9 cellular contexts compared by ENCODE assay signal in genomic region chr12:91178139-91178561, GRCh38. TPM values are rescaled to one million over a fixed set of nuclear protein-coding genes. Genes with fewer than 3 reads are reported as not detected.
A peak's percentile ranks its signal among the peaks of the same experiment; 100 is the strongest.
DNase-seq lines count a peak whose midpoint lies in the region; ATAC-seq, FAIRE-seq and TF ChIP-seq lines count a peak whose summit lies in the region.
"Had no signal": no experiment of that assay in that cellular context is flagged by ENCODE, and none has a peak within 500 bp of the region (broad histone marks: within the 10 kb centered on the region; RNA-seq: fewer than 3 reads in every experiment).

No MANE protein-coding gene starts in this region.

- no peak overlapping the region for H3K4me3 Mint-ChIP-seq in T-helper 17 cell

- WGBS in thymus, result 72% methylated on average over 7 of the region's 7 CpGs

- peak; percentile 4 for DNase-seq in NCI-H748 (lab: John Stamatoyannopoulos, UW; ENCODE audit: unreplicated experiment)
- DNase-seq in NCI-H748 treated with DMSO at 0.1 percent for 48 hours (lab: John Stamatoyannopoulos, UW), result no peak
- DNase-seq in kidney, result no peak
- no peak for DNase-seq in T-helper 17 cell

- peak overlapping the region in 1 of 2 donors; percentile 38 for H3K27ac ChIP-seq in kidney (ENCODE audit: low read depth in 2 of 2, low read length in 2 of 2)
- no peak overlapping the region for H3K27ac ChIP-seq in thymus (ENCODE audit: low read depth)

- intact Hi-C loops in kidney (cut with DNase I), result loop anchor here (10.0 kb wide), 1 partner anchor 147 kb away; no protein-coding TSS in a partner anchor

- no peaks in the 10 kb centered on the region for H3K36me3 Mint-ChIP-seq in T-helper 17 cell (ENCODE audit: low read depth)

- peak; percentile 25 for FAIRE-seq in kidney (lab: Jason Lieb, UNC)

- peaks cover 4% of the 10 kb centered on the region for H3K4me1 Mint-ChIP-seq in T-helper 17 cell

- no peaks in the 10 kb centered on the region for H3K4me1 ChIP-seq in kidney (ENCODE audit: control insufficient read depth in 1 of 2, insufficient read depth in 1 of 2, low read depth in 1 of 2, low read length in 2 of 2)
- no peaks in the 10 kb centered on the region for H3K4me1 ChIP-seq in thymus (ENCODE audit: control insufficient read depth, insufficient read depth, low read length)

- peak overlapping the region; percentile 67 for H3K4me3 ChIP-seq in WI38 (ENCODE audit: low read depth, low read length)
- peak overlapping the region; percentile 30 to 59 for H3K4me3 ChIP-seq in kidney (ENCODE audit: low read length in 2 of 2)
- H3K4me3 ChIP-seq in thymus (ENCODE audit: low read length), result peak overlapping the region; percentile 7

- H3K27me3 Mint-ChIP-seq in T-helper 17 cell, result peaks cover 11% of the 10 kb centered on the region

- no peak for ATAC-seq in T-helper 17 cell
- ATAC-seq in activated CD4-positive, CD25-positive, alpha-beta regulatory T cell treated with anti-CD3 and anti-CD28 coated beads, Interleukin-2, amount 50 U/mL, for 24 hours, result no peak
- no peak for ATAC-seq in GM19328 (IDR thresholded peaks at IDR 0.05; ENCODE audit: unreplicated experiment)

- H3K9me3 ChIP-seq in kidney (ENCODE audit: control insufficient read depth in 1 of 2, low read length in 2 of 2) (no peaks in the 10 kb centered on the region), thymus (ENCODE audit: control insufficient read depth) (no peaks in the 10 kb centered on the region), T-helper 17 cell (ENCODE audit: control insufficient read depth, low read length, poor library complexity, severe bottlenecking) (no peaks in the 10 kb centered on the region)

- no peak overlapping the region for H3K27ac Mint-ChIP-seq in T-helper 17 cell

- H3K36me3 ChIP-seq in kidney (ENCODE audit: control insufficient read depth in 1 of 2, insufficient read depth in 2 of 2, low read length in 2 of 2), result no peaks in the 10 kb centered on the region
- H3K36me3 ChIP-seq in thymus (ENCODE audit: control insufficient read depth, insufficient read depth), result no peaks in the 10 kb centered on the region

- H3K9ac ChIP-seq in kidney (ENCODE audit: low read length in 2 of 2), result no peak overlapping the region

- H3K27me3 ChIP-seq in thymus (ENCODE audit: control insufficient read depth, insufficient read depth), result no peaks in the 10 kb centered on the region

- TF ChIP-seq CTCF in WI38 (IDR thresholded peaks at IDR 0.05; ENCODE audit: low read depth, low read length) (peak; percentile 38; the same call in 1 of the 2 replicates), kidney (IDR thresholded peaks at IDR 0.05; ENCODE audit: borderline replicate concordance, extremely low read depth, insufficient read depth) (peak; percentile 40)

RNA-seq across cellular contexts. Expression of gene DCN, which starts 4.5 kb away (rescaled TPM):
- total RNA-seq in kidney (317 TPM), T-helper 17 cell (not detected)
- polyA plus RNA-seq in kidney (ENCODE audit: insufficient read depth, low read depth, low replicate concordance) (239 TPM), thymus (215 TPM)
- total RNA-seq: activated CD8-positive, alpha-beta memory T cell treated with anti-CD3 and anti-CD28 coated beads for 36 hours had no signal

Comparison
In these comparisons a context has a peak if more than half of its experiments do, and no peak if none do; other contexts are left out.
1. H3K4me3 ChIP-seq: peak in every context shown above with its lines; median percentile 67 in WI38; 44 in kidney; 7 in thymus.
2. RNA of gene DCN, which starts 4.5 kb away (total RNA-seq): 317 TPM in kidney (single experiment); not detected in T-helper 17 cell; every median in the first group is over 100 times any median in the second.